In the genomic region with DNA sequence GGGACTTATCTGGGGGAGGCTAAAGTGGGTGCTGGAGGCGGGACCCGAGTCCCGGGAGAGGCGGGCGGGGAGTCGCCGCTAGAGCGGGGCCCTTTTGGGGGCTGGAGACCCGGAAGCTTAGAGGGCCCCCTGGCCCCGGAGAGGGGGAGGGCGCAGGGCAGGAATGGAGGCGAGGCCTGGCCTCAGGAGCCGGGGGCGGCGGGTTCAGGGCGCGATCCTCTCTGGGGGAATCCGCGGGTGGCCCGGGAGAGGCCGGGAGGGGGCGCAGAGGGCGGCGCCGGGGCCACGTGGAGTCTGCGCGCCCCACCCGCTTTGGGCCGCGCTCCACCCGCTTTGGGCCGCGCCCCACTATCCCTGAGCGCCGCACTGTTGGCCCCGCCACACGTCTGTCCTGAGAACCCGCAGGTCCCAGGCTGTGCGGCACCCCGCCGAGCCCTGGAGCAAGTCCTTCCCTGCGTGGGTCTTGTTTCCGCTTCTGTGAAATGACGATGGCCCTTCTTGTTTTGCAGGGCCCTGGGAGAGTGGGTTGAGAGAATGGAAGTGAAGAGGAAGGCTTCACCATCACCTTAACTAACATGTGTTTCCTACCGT, we compare ENCODE assay signal across 1 cellular context.
TF ChIP-seq lines count a peak whose summit lies in the region.

No MANE protein-coding gene starts in this region.

TF ChIP-seq in IMR-90, 13 proteins besides CTCF, POLR2A, EP300 and RAD21 (continued from another document):
- TF ChIP-seq, protein P1, sequence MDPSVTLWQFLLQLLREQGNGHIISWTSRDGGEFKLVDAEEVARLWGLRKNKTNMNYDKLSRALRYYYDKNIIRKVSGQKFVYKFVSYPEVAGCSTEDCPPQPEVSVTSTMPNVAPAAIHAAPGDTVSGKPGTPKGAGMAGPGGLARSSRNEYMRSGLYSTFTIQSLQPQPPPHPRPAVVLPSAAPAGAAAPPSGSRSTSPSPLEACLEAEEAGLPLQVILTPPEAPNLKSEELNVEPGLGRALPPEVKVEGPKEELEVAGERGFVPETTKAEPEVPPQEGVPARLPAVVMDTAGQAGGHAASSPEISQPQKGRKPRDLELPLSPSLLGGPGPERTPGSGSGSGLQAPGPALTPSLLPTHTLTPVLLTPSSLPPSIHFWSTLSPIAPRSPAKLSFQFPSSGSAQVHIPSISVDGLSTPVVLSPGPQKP (IDR thresholded peaks at IDR 0.05; ENCODE audit: borderline replicate concordance, low read depth, low read length) = no peak
- peak; percentile 88 for TF ChIP-seq MXI1 (IDR thresholded peaks at IDR 0.05; ENCODE audit: borderline replicate concordance, low read depth, low read length)
